In the genomic region with DNA sequence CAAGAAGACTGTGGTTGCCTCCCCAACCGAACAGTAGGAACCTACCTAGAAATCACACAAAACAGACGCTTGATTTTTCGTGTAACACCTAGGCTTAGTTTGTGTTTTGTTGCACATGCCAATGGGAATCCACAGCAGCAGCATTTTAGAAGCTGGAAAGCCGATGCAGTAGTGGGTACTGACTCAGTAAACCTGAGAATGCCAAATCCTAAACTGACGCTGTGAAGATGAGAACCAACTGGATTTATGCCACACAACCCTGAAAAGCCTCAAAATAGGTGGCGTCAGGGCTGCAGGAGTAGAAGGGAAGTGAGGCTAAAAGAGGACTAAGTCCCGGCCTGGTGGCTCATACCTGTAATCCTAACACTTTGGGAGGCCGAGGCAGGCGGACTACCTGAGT, we compare ENCODE assay signal across 1 cellular context.
TF ChIP-seq lines count a peak whose summit lies in the region.

No MANE protein-coding gene starts in this region.

TF ChIP-seq in WTC11, 78 proteins besides CTCF, POLR2A, EP300 and RAD21 (continued from another document):
- TF ChIP-seq, protein P1, sequence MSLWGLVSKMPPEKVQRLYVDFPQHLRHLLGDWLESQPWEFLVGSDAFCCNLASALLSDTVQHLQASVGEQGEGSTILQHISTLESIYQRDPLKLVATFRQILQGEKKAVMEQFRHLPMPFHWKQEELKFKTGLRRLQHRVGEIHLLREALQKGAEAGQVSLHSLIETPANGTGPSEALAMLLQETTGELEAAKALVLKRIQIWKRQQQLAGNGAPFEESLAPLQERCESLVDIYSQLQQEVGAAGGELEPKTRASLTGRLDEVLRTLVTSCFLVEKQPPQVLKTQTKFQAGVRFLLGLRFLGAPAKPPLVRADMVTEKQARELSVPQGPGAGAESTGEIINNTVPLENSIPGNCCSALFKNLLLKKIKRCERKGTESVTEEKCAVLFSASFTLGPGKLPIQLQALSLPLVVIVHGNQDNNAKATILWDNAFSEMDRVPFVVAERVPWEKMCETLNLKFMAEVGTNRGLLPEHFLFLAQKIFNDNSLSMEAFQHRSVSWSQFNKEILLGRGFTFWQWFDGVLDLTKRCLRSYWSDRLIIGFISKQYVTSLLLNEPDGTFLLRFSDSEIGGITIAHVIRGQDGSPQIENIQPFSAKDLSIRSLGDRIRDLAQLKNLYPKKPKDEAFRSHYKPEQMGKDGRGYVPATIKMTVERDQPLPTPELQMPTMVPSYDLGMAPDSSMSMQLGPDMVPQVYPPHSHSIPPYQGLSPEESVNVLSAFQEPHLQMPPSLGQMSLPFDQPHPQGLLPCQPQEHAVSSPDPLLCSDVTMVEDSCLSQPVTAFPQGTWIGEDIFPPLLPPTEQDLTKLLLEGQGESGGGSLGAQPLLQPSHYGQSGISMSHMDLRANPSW (CRISPR knock-in tag; conservative IDR thresholded peaks at IDR 0.05; ENCODE audit: low read depth): no peak
- no peak for TF ChIP-seq ZNF121 (CRISPR knock-in tag; IDR thresholded peaks at IDR 0.05)
- no peak for TF ChIP-seq CREB1 (CRISPR knock-in tag; IDR thresholded peaks at IDR 0.05)
- no peak for TF ChIP-seq ETV6 (CRISPR knock-in tag; IDR thresholded peaks at IDR 0.05)
- no peak for TF ChIP-seq TEAD4 (CRISPR knock-in tag; IDR thresholded peaks at IDR 0.05)
- TF ChIP-seq ZNF396 (CRISPR knock-in tag; IDR thresholded peaks at IDR 0.05; ENCODE audit: borderline replicate concordance): no peak
- TF ChIP-seq TP53 (CRISPR knock-in tag; IDR thresholded peaks at IDR 0.05): no peak
- TF ChIP-seq ZNF281 (CRISPR knock-in tag; IDR thresholded peaks at IDR 0.05): no peak
- no peak for TF ChIP-seq AFF4 (CRISPR knock-in tag; IDR thresholded peaks at IDR 0.05; ENCODE audit: borderline replicate concordance)
- TF ChIP-seq PRRX2 (CRISPR knock-in tag; IDR thresholded peaks at IDR 0.05): no peak
- TF ChIP-seq FOXK1 (CRISPR knock-in tag; IDR thresholded peaks at IDR 0.05): no peak
- TF ChIP-seq ERG (CRISPR knock-in tag; IDR thresholded peaks at IDR 0.05): no peak
- TF ChIP-seq ZNF416 (CRISPR knock-in tag; IDR thresholded peaks at IDR 0.05): no peak
